Comparison of ENCODE assay signal across 23 cellular contexts in genomic region chrX:47047989-47048388, GRCh38. TPM values are rescaled to one million over a fixed set of nuclear protein-coding genes. Genes with fewer than 3 reads are reported as not detected.
DNase-seq lines count a peak whose midpoint lies in the region; ATAC-seq, FAIRE-seq and TF ChIP-seq lines count a peak whose summit lies in the region.
"Had no signal": no experiment of that assay in that cellular context is flagged by ENCODE, and none has a peak within 500 bp of the region (broad histone marks: within the 10 kb centered on the region; RNA-seq: fewer than 3 reads in every experiment).

No MANE protein-coding gene starts in this region.

- H3K79me2 ChIP-seq in OCI-LY7 (ENCODE audit: insufficient read depth, low read depth, low read length): no peaks in the 10 kb centered on the region

- WGBS in A549 (ENCODE audit: missing lambda C conversion rate): 90% methylated on average over 5 of the region's 5 CpGs
- 63 to 72% methylated on average over 1 to 5 of the region's 5 CpGs for WGBS in endodermal cell (ENCODE audit: insufficient coverage in 1 of 2, insufficient read length in 1 of 2), 2 experiments

- H3K36me3 ChIP-seq in endodermal cell (ENCODE audit: control insufficient read depth, insufficient read depth, low read length): peaks cover 3% of the 10 kb centered on the region
- H3K36me3 ChIP-seq in OCI-LY7 (ENCODE audit: insufficient read depth, low read length): no peaks in the 10 kb centered on the region
- H3K36me3 ChIP-seq: brain microvascular endothelial cell, HAP-1, suprapubic skin had no signal

- no peak overlapping the region for H3K9ac ChIP-seq in endodermal cell (ENCODE audit: extremely low read depth, low read length, poor library complexity, severe bottlenecking)

- intact Hi-C loops in OCI-LY7 (cut with micrococcal nuclease; ENCODE audit: unreplicated experiment): no loop called here

- peak; percentile 68 for FAIRE-seq in A549 (lab: Jason Lieb, UNC)
- FAIRE-seq: GM12892 had no signal

- H3K27ac ChIP-seq in A549 (no peak overlapping the region), endodermal cell (ENCODE audit: low read depth, low read length) (no peak overlapping the region), caudate nucleus (ENCODE audit: low read depth, low read length) (no peak overlapping the region), OCI-LY7 (ENCODE audit: low read depth, low read length, poor library complexity, severe bottlenecking) (no peak overlapping the region)
- H3K27ac ChIP-seq: brain microvascular endothelial cell, spleen, suprapubic skin had no signal

- TF ChIP-seq EP300 in A549 (IDR thresholded peaks at IDR 0.05): no peak

- no peaks in the 10 kb centered on the region for H4K20me1 ChIP-seq in OCI-LY7 (ENCODE audit: insufficient read depth, low read length)

- TF ChIP-seq CTCF in A549 (IDR thresholded peaks at IDR 0.05) (no peak), endodermal cell (conservative IDR thresholded peaks at IDR 0.05) (peak; percentile 28), OCI-LY7 (conservative IDR thresholded peaks at IDR 0.05; ENCODE audit: low read length) (no peak)

- H3K9me2 ChIP-seq in OCI-LY7 (ENCODE audit: insufficient read depth, low read length): no peaks in the 10 kb centered on the region

- no peak overlapping the region for H2AFZ ChIP-seq in OCI-LY7 (ENCODE audit: low read length)

- peaks cover 55% of the 10 kb centered on the region for H3K9me3 Mint-ChIP-seq in endodermal cell

- POLR2A ChIA-PET in A549 (lab: Yijun Ruan, JAX): no interaction called here
- POLR2A ChIA-PET in OCI-LY7 (lab: Charles Lee): interaction anchor here (0.7 kb wide), 1 partner anchor 9 kb away, joined by 5 read pairs; no protein-coding TSS in a partner anchor

- no peaks in the 10 kb centered on the region for H3K27me3 Mint-ChIP-seq in endodermal cell (ENCODE audit: insufficient read depth)
- H3K27me3 Mint-ChIP-seq: activated naive CD8-positive, alpha-beta T cell treated with anti-CD3 and anti-CD28 coated beads for 36 hours; naive B cell; stimulated activated naive B cell treated with anti-CD40 and anti-IgM and Interleukin-4, amounts not matched to agents 10 μg/mL and 1 μg/mL and 100 μg/mL, for 72 hours had no signal

- no TSS peak for BruUV-seq in OCI-LY7 (replicated peaks; lab: Mats Ljungman, UMichigan)

- no peak overlapping the region for H3K4me3 Mint-ChIP-seq in endodermal cell
- H3K4me3 Mint-ChIP-seq: activated naive CD8-positive, alpha-beta T cell treated with anti-CD3 and anti-CD28 coated beads for 36 hours; naive B cell; stimulated activated naive B cell treated with anti-CD40 and anti-IgM and Interleukin-4, amounts not matched to agents 10 μg/mL and 1 μg/mL and 100 μg/mL, for 72 hours had no signal

- TF ChIP-seq RAD21 in A549 (conservative IDR thresholded peaks at IDR 0.05 in 1 of 2, IDR thresholded peaks at IDR 0.05 in 1 of 2): no peak

- no peaks in the 10 kb centered on the region for H3K4me1 ChIP-seq in A549
- H3K4me1 ChIP-seq in endodermal cell (ENCODE audit: control insufficient read depth, insufficient read depth, low read length): no peaks in the 10 kb centered on the region
- H3K4me1 ChIP-seq in OCI-LY7 (ENCODE audit: insufficient read depth, low read length, poor library complexity, severe bottlenecking): no peaks in the 10 kb centered on the region
- H3K4me1 ChIP-seq: HAP-1, spleen, suprapubic skin had no signal

- H3K4me1 Mint-ChIP-seq in endodermal cell: peaks cover 7% of the 10 kb centered on the region
- H3K4me1 Mint-ChIP-seq: activated naive CD8-positive, alpha-beta T cell treated with anti-CD3 and anti-CD28 coated beads for 36 hours; naive B cell; stimulated activated naive B cell treated with anti-CD40 and anti-IgM and Interleukin-4, amounts not matched to agents 10 μg/mL and 1 μg/mL and 100 μg/mL, for 72 hours had no signal

- H3K27me3 ChIP-seq in endodermal cell (ENCODE audit: control insufficient read depth, insufficient read depth, low read length, poor library complexity, severe bottlenecking): no peaks in the 10 kb centered on the region
- H3K27me3 ChIP-seq: brain microvascular endothelial cell, suprapubic skin had no signal

- ATAC-seq in A549: no peak
- ATAC-seq: stimulated activated naive B cell treated with anti-CD40 and anti-IgM and Interleukin-4, amounts not matched to agents 10 μg/mL and 1 μg/mL and 100 μg/mL, for 72 hours had no signal

- H3K4me2 ChIP-seq in A549 (no peak overlapping the region), OCI-LY7 (ENCODE audit: low read length) (no peak overlapping the region)

- CTCF ChIA-PET in A549 (lab: Yijun Ruan, JAX): interaction anchor here (1.9 kb wide), 1 partner anchor 9 kb away, joined by 4 read pairs; no protein-coding TSS in a partner anchor
- CTCF ChIA-PET in OCI-LY7 (lab: Charles Lee; ENCODE audit: unreplicated experiment): no interaction called here

- H3K36me3 Mint-ChIP-seq in endodermal cell (ENCODE audit: low read depth): peaks cover 16% of the 10 kb centered on the region
- H3K36me3 Mint-ChIP-seq: activated naive CD8-positive, alpha-beta T cell treated with anti-CD3 and anti-CD28 coated beads for 36 hours had no signal

- H3K4me3 ChIP-seq in A549: no peak overlapping the region
- no peak overlapping the region for H3K4me3 ChIP-seq in endodermal cell (ENCODE audit: low read length)
- H3K4me3 ChIP-seq in OCI-LY7 (ENCODE audit: low read depth, low read length, poor library complexity, severe bottlenecking): no peak overlapping the region
- H3K4me3 ChIP-seq: HAP-1, spleen, suprapubic skin had no signal

- DNase-seq in A549 (ENCODE audit: low read depth in 1 of 2, low spot score in 1 of 2) (no peak), RKO (ENCODE audit: low spot score) (peak; percentile 37), endodermal cell (peak; percentile 40), kidney tubule cell (ENCODE audit: low spot score) (peak; percentile 15), SIG-M5 (lab: John Stamatoyannopoulos, UW) (no peak), glomerular visceral epithelial cell (ENCODE audit: extremely low spot score) (no peak), caudate nucleus (lab: John Stamatoyannopoulos, UW) (no peak), OCI-LY7 (ENCODE audit: low spot score) (no peak)
- DNase-seq: activated CD8-positive, alpha-beta memory T cell treated with anti-CD3 and anti-CD28 coated beads, Interleukin-2, amount 50 U/mL, for 4 hours; activated naive CD8-positive, alpha-beta T cell treated with anti-CD3 and anti-CD28 coated beads for 36 hours; brain microvascular endothelial cell; cortex of kidney; DND-41; naive B cell; NCI-H1105 treated with DMSO at 0.1 percent for 48 hours; NCI-H2029 treated with DMSO at 0.1 percent for 48 hours; NCI-H82; spleen; stimulated activated CD4-positive, alpha-beta T cell treated with anti-CD3 and anti-CD28 coated beads, Interleukin-2, amount 100 ng/mL, for 48 hours; stimulated activated naive B cell treated with anti-CD40 and anti-IgM and Interleukin-4, amounts not matched to agents 10 μg/mL and 1 μg/mL and 100 μg/mL, for 72 hours had no signal

- no peak for TF ChIP-seq POLR2A in A549 (IDR thresholded peaks at IDR 0.05; ENCODE audit: low read length)

- H3K9me3 ChIP-seq in A549 (no peaks in the 10 kb centered on the region), endodermal cell (ENCODE audit: control insufficient read depth, low read length) (peaks cover 18% of the 10 kb centered on the region), OCI-LY7 (ENCODE audit: low read length) (no peaks in the 10 kb centered on the region)
- H3K9me3 ChIP-seq: HAP-1, suprapubic skin had no signal

- H3K27ac Mint-ChIP-seq in endodermal cell: peak overlapping the region; percentile 68
- H3K27ac Mint-ChIP-seq: activated naive CD8-positive, alpha-beta T cell treated with anti-CD3 and anti-CD28 coated beads for 36 hours; naive B cell; stimulated activated naive B cell treated with anti-CD40 and anti-IgM and Interleukin-4, amounts not matched to agents 10 μg/mL and 1 μg/mL and 100 μg/mL, for 72 hours had no signal

TF ChIP-seq in A549, 52 proteins besides CTCF, POLR2A, EP300 and RAD21:
- TF ChIP-seq RFX5 (IDR thresholded peaks at IDR 0.05): no peak

RNA-seq across cellular contexts. Expression of gene RGN, which starts 30.3 kb away (rescaled TPM):
- 0.14 TPM in 1 of 2 replicates, not detected in the other for polyA plus RNA-seq in A549 (2011; rRNA removed)
- not detected in 2 replicates for polyA plus RNA-seq in A549 (2012; cell fraction: cytosol; rRNA removed)
- polyA plus RNA-seq in A549 (2012; cell fraction: nucleus; rRNA removed): 0.06 and 0.15 TPM in 2 replicates
- polyA plus RNA-seq in A549 (2017; fragmentation: RNase III; extraction: RNeasy Plus Mini Kit Qiagen cat#74134 plus additional on column Dnase treatment): 0.28 TPM in 1 of 3 replicates, not detected in the others
- polyA minus RNA-seq in A549 (2011; rRNA and poly(A)+ RNA removed): not detected in 2 replicates
- total RNA-seq in endodermal cell: 1 to 10 TPM; 3.9 to 5.6 TPM
- 1.4 TPM for polyA plus RNA-seq in endodermal cell (2013, experiment 1 of 2)
- 1.7 TPM for polyA plus RNA-seq in endodermal cell (2013, experiment 2 of 2)
- 0.25 TPM in 1 of 2 replicates, not detected in the other for total RNA-seq in OCI-LY7 (2014; rRNA removed; shearing (Covaris generic))
- total RNA-seq in OCI-LY7 (2022): not detected in 2 replicates
- total RNA-seq: activated naive CD8-positive, alpha-beta T cell treated with anti-CD3 and anti-CD28 coated beads for 36 hours had no signal

Comparison
In these comparisons a context has a peak if more than half of its experiments do, and no peak if none do; other contexts are left out.
1. DNase-seq: peak in RKO (single experiment), endodermal cell (single experiment) and kidney tubule cell (single experiment); none in A549 (0 of 2), SIG-M5 (single experiment), glomerular visceral epithelial cell (single experiment), caudate nucleus (0 of 61) and OCI-LY7 (single experiment).